In the genomic region with DNA sequence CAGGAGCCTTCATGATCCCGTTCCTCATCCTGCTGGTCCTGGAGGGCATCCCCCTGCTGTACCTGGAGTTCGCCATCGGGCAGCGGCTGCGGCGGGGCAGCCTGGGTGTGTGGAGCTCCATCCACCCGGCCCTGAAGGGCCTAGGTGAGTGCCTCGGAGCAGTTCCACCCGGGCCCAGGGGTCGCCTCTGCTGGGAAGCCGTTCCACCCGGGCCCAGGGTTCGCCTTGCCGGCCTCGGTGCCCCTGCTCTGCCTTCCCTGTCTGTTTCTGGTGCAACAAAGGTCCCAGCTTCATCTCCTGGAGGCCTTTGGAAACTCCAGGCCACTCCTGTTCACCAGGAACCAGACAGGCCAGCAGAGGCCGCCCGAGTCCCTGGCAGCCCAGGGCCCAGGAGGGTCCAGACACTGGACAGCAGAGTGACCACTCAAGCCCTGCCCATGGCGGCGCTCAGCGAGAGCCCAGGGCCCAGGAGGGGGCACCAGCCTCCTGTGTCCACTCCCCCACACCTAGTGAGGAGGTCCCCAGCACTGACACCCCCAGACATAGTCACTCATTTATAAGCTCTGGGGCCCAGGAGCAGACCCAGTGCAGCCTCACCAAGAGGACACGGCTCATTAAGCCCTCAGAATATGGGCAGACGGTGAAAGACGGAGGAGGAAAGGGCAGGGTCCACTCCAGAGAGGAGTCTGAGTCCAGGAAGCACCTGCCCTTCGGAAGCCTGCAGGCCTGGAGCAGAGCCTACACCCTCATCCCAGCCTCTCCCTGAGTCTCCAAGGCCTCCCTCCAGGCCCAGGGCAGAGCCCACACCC, we compare ENCODE assay signal across 11 cellular contexts. TPM values are rescaled to one million over a fixed set of nuclear protein-coding genes. Genes with fewer than 3 reads are reported as not detected.
DNase-seq lines count a peak whose midpoint lies in the region; ATAC-seq, FAIRE-seq and TF ChIP-seq lines count a peak whose summit lies in the region.
"Had no signal": no experiment of that assay in that cellular context is flagged by ENCODE, and none has a peak within 500 bp of the region (broad histone marks: within the 10 kb centered on the region; RNA-seq: fewer than 3 reads in every experiment).

No MANE protein-coding gene starts in this region.

- H3K4me2 ChIP-seq in K562 (ENCODE audit: insufficient read depth, low read length) = no peak overlapping the region

- POLR2A ChIA-PET in K562 (lab: Yijun Ruan, JAX) = interaction anchor here (0.8 kb wide), 1 partner anchor 8 kb away, joined by 3 read pairs; the partner anchor contains the start of gene SLC6A19
- POLR2A ChIA-PET in activated CD8-positive, alpha-beta T cell treated with anti-CD3 and anti-CD28 coated beads, Interleukin-2, amount 10 ng/mL, durations not matched to agents 7 days and 5 days (lab: Charles Lee) = no interaction called here

- H3K27ac Mint-ChIP-seq in activated CD8-positive, alpha-beta T cell treated with anti-CD3 and anti-CD28 coated beads, Interleukin-2, amount 10 ng/mL, durations not matched to agents 7 days and 5 days = no peak overlapping the region
- H3K27ac Mint-ChIP-seq: T-helper 17 cell had no signal

- H3K9me3 ChIP-seq in K562 (replicated peaks; ENCODE audit: control insufficient read depth, insufficient read depth, low read depth, low read length) = no peaks in the 10 kb centered on the region; the same call in 1 of the 2 replicates

- no peak for DNase-seq in D721Med (ENCODE audit: insufficient read length, low spot score)
- peak in 2 of 4 experiments; percentile 33 to 55 for DNase-seq in K562 (ENCODE audit: extremely low read depth in 1 of 4, low spot score in 3 of 4)
- peak; percentile 24 for DNase-seq in myocyte (ENCODE audit: low read depth)
- DNase-seq in NCI-H1694 treated with DMSO at 0.1 percent for 48 hours (lab: John Stamatoyannopoulos, UW) = no peak
- DNase-seq in activated CD8-positive, alpha-beta T cell treated with anti-CD3 and anti-CD28 coated beads, Interleukin-2, amount 10 ng/mL, durations not matched to agents 7 days and 5 days = no peak
- no peak for DNase-seq in SW480 (ENCODE audit: low spot score)
- DNase-seq: naive B cell had no signal

- FAIRE-seq in D721Med (lab: Jason Lieb, UNC) = no peak
- FAIRE-seq in K562 (lab: Jason Lieb, UNC) = peak; percentile 42
- FAIRE-seq: GM12891 had no signal

- no peaks in the 10 kb centered on the region for H3K9me1 ChIP-seq in K562 (ENCODE audit: control insufficient read depth, insufficient read depth, low read length)

- no TSS peak for BruUV-seq in K562 (replicated peaks; lab: Mats Ljungman, UMichigan)

- H2AFZ ChIP-seq in K562 (ENCODE audit: low read depth, low read length) = no peak overlapping the region

- H3K27me3 Mint-ChIP-seq in activated CD8-positive, alpha-beta T cell treated with anti-CD3 and anti-CD28 coated beads, Interleukin-2, amount 10 ng/mL, durations not matched to agents 7 days and 5 days (ENCODE audit: low read depth) = peaks cover 8% of the 10 kb centered on the region

- H3K9ac ChIP-seq in K562 (ENCODE audit: insufficient read depth in 1 of 2, low read depth in 2 of 2, low read length in 2 of 2) = 0 out of 4 replicates have a peak overlapping the region, but pooled peaks of 1 of the 2 experiments have one; percentile 29

- CTCF ChIA-PET in K562 (lab: Yijun Ruan, JAX; ENCODE audit: low intra/inter-chr PET ratio) = interaction anchor here (0.6 to 1.0 kb wide), 4 partner anchors 9 to 925 kb away, joined by 3 to 6 read pairs (median 3); no protein-coding TSS in a partner anchor
- CTCF ChIA-PET in activated CD8-positive, alpha-beta T cell treated with anti-CD3 and anti-CD28 coated beads, Interleukin-2, amount 10 ng/mL, durations not matched to agents 7 days and 5 days (lab: Charles Lee) = no interaction called here

- H3K4me1 ChIP-seq in K562 (replicated peaks in 1 of 2; ENCODE audit: control insufficient read depth in 2 of 2, insufficient read depth in 2 of 2, low read length in 2 of 2) = peaks cover 5 to 64% of the 10 kb centered on the region in 2 experiments; a peak in 4 of 5 replicates

- H4K20me1 ChIP-seq in K562 (replicated peaks; ENCODE audit: control insufficient read depth, insufficient read depth, low read length) = peaks cover 10% of the 10 kb centered on the region; the same call in 1 of the 2 replicates

- H3K9me3 Mint-ChIP-seq in activated CD8-positive, alpha-beta T cell treated with anti-CD3 and anti-CD28 coated beads, Interleukin-2, amount 10 ng/mL, durations not matched to agents 7 days and 5 days (ENCODE audit: insufficient read depth) = no peaks in the 10 kb centered on the region

- ATAC-seq in K562 (peak; percentile 81), GM21723 (IDR thresholded peaks at IDR 0.05; ENCODE audit: unreplicated experiment) (no peak)
- no peak for ATAC-seq in activated CD8-positive, alpha-beta T cell treated with anti-CD3 and anti-CD28 coated beads, Interleukin-2, amount 10 ng/mL, durations not matched to agents 7 days and 5 days
- ATAC-seq: T-helper 17 cell had no signal

- H3K4me3 ChIP-seq in K562 = no peak overlapping the region

- no peaks in the 10 kb centered on the region for H3K36me3 Mint-ChIP-seq in activated CD8-positive, alpha-beta T cell treated with anti-CD3 and anti-CD28 coated beads, Interleukin-2, amount 10 ng/mL, durations not matched to agents 7 days and 5 days (ENCODE audit: low read depth)
- H3K36me3 Mint-ChIP-seq: naive B cell had no signal

- no peak for TF ChIP-seq POLR2A in K562 (conservative IDR thresholded peaks at IDR 0.05)

- H3K36me3 ChIP-seq in K562 (ENCODE audit: control insufficient read depth, insufficient read depth, low read length) = no peaks in the 10 kb centered on the region

- no peaks in the 10 kb centered on the region for H3K79me2 ChIP-seq in K562 (ENCODE audit: control insufficient read depth, insufficient read depth, low read length)

- no peak overlapping the region for H3K4me3 Mint-ChIP-seq in activated CD8-positive, alpha-beta T cell treated with anti-CD3 and anti-CD28 coated beads, Interleukin-2, amount 10 ng/mL, durations not matched to agents 7 days and 5 days
- H3K4me3 Mint-ChIP-seq: naive B cell, T-helper 17 cell had no signal

- no peaks in the 10 kb centered on the region for H3K4me1 Mint-ChIP-seq in activated CD8-positive, alpha-beta T cell treated with anti-CD3 and anti-CD28 coated beads, Interleukin-2, amount 10 ng/mL, durations not matched to agents 7 days and 5 days (ENCODE audit: low read depth)
- H3K4me1 Mint-ChIP-seq: naive B cell had no signal

- H3K27ac ChIP-seq in K562 (ENCODE audit: extremely low read depth, low read depth, low read length) = no peak overlapping the region

- H3K27me3 ChIP-seq in K562 (ENCODE audit: control insufficient read depth in 2 of 2, insufficient read depth in 2 of 2, low read length in 2 of 2) = peaks cover 0 to 58% of the 10 kb centered on the region in 2 experiments; a peak in 4 of 5 replicates

- peak; percentile 45 to 73 for TF ChIP-seq RAD21 in K562 (CRISPR knock-in tag; conservative IDR thresholded peaks at IDR 0.05 in 1 of 2, IDR thresholded peaks at IDR 0.05 in 1 of 2)

- intact Hi-C loops in K562 (cut with micrococcal nuclease) = no loop called here

- in situ Hi-C loops in K562 (cut with MboI) = loop anchor here (5.0 kb wide), 1 partner anchor 37 kb away; no protein-coding TSS in a partner anchor

- WGBS in K562 (ENCODE audit: insufficient coverage, low coverage, missing lambda C conversion rate) = 26% methylated on average over 24 of the region's 24 CpGs

- no peak for TF ChIP-seq EP300 in K562 (IDR thresholded peaks at IDR 0.05; ENCODE audit: low read length)

- TF ChIP-seq CTCF in D721Med (IDR thresholded peaks at IDR 0.05; ENCODE audit: insufficient read depth, missing control alignments) = peak; percentile 34
- TF ChIP-seq CTCF in LNCAP (IDR thresholded peaks at IDR 0.05) = peak; percentile 52
- TF ChIP-seq CTCF in K562 (IDR thresholded peaks at IDR 0.05 in 2 of 3, conservative IDR thresholded peaks at IDR 0.05 in 1 of 3; ENCODE audit: insufficient read depth in 2 of 3, low read depth in 1 of 3, low read length in 3 of 3) = peak; percentile 62 to 66 (median 64)

RNA-seq across cellular contexts. Expression of gene SLC6A19, which starts 7.6 kb away (rescaled TPM):
- total RNA-seq in K562 (2011; cell fraction: chromatin; rRNA removed; ENCODE audit: low replicate concordance) = 1.7 and 3.2 TPM in 2 replicates
- total RNA-seq in K562 (2011; cell fraction: nucleolus; rRNA removed) = 2.1 and 2.2 TPM in 2 replicates
- 1.5 and 1.6 TPM in 2 replicates for total RNA-seq in K562 (2011; cell fraction: nucleoplasm; rRNA removed)
- total RNA-seq in K562 (2014; rRNA removed) (0.59 and 1.3 TPM in 2 replicates), K562 (2014; rRNA removed; fragmentation: Illumina TruSeq; extraction: Trizol) (0.26 and 0.47 TPM in 2 replicates), K562 (2015; rRNA removed; fragmentation: Illumina TruSeq; extraction: Trizol) (0.43 and 0.49 TPM in 2 replicates), K562 (2021) (1.3 and 1.6 TPM in 2 replicates), myocyte (0.31 TPM in 1 of 2 replicates, not detected in the other)
- polyA plus RNA-seq in K562 (2011; rRNA removed) (0.26 and 0.65 TPM in 2 replicates), K562 (2014; fragmentation: Illumina TruSeq; extraction: Trizol) (0.74 and 1.1 TPM in 2 replicates), K562 (2014; fragmentation: Nextera tagmentation; extraction: Ambion mirVana) (under 1 TPM; 0.03 to 0.04 TPM), K562 (2014; rRNA removed) (1.0 and 1.1 TPM in 2 replicates)
- 0.27 and 1.1 TPM in 2 replicates for polyA plus RNA-seq in K562 (2011; cell fraction: cytosol; rRNA removed)
- 1.4 and 5.0 TPM in 2 replicates for polyA plus RNA-seq in K562 (2011; cell fraction: nucleus; rRNA removed)
- 4.1 and 5.2 TPM in 2 replicates for polyA plus RNA-seq in K562 (2012)
- 0.21 and 1.3 TPM in 2 replicates for polyA minus RNA-seq in K562 (2011; rRNA and poly(A)+ RNA removed)
- 0.27 and 0.95 TPM in 2 replicates for polyA minus RNA-seq in K562 (2011; cell fraction: cytosol; rRNA and poly(A)+ RNA removed)
- 0.22 and 0.67 TPM in 2 replicates for polyA minus RNA-seq in K562 (2011; cell fraction: nucleus; rRNA and poly(A)+ RNA removed)
- not detected for polyA plus RNA-seq in myocyte (2012)
- total RNA-seq in activated CD8-positive, alpha-beta T cell treated with anti-CD3 and anti-CD28 coated beads, Interleukin-2, amount 10 ng/mL, durations not matched to agents 7 days and 5 days = not detected
- total RNA-seq: T-helper 17 cell had no signal

RNA-seq across cellular contexts. Expression of gene SLC6A18, which starts 16.2 kb away (rescaled TPM):
- total RNA-seq in K562 (2011; cell fraction: chromatin; rRNA removed; ENCODE audit: low replicate concordance) = not detected in 2 replicates
- total RNA-seq in K562 (2011; cell fraction: nucleolus; rRNA removed) = not detected in 2 replicates
- total RNA-seq in K562 (2011; cell fraction: nucleoplasm; rRNA removed) = not detected in 2 replicates
- not detected in 2 replicates for total RNA-seq in K562 (2014; rRNA removed)
- not detected in 2 replicates for total RNA-seq in K562 (2014; rRNA removed; fragmentation: Illumina TruSeq; extraction: Trizol)
- total RNA-seq in K562 (2015; rRNA removed; fragmentation: Illumina TruSeq; extraction: Trizol) = not detected in 2 replicates
- total RNA-seq in K562 (2021) = not detected in 2 replicates
- not detected in 2 replicates for polyA plus RNA-seq in K562 (2011; rRNA removed)
- not detected in 2 replicates for polyA plus RNA-seq in K562 (2011; cell fraction: cytosol; rRNA removed)
- not detected in 2 replicates for polyA plus RNA-seq in K562 (2011; cell fraction: nucleus; rRNA removed)
- not detected in 2 replicates for polyA plus RNA-seq in K562 (2012)
- not detected in 2 replicates for polyA plus RNA-seq in K562 (2014; fragmentation: Illumina TruSeq; extraction: Trizol)
- polyA plus RNA-seq in K562 (2014; fragmentation: Nextera tagmentation; extraction: Ambion mirVana) = not detected
- polyA plus RNA-seq in K562 (2014; rRNA removed) = not detected in 2 replicates
- polyA minus RNA-seq in K562 (2011; rRNA and poly(A)+ RNA removed) = not detected in 2 replicates
- polyA minus RNA-seq in K562 (2011; cell fraction: cytosol; rRNA and poly(A)+ RNA removed) = not detected in 2 replicates
- polyA minus RNA-seq in K562 (2011; cell fraction: nucleus; rRNA and poly(A)+ RNA removed) = not detected in 2 replicates
- not detected in 2 replicates for total RNA-seq in myocyte
- polyA plus RNA-seq in myocyte (2012) = not detected
- not detected for total RNA-seq in activated CD8-positive, alpha-beta T cell treated with anti-CD3 and anti-CD28 coated beads, Interleukin-2, amount 10 ng/mL, durations not matched to agents 7 days and 5 days
- total RNA-seq: T-helper 17 cell had no signal
